In the genomic region with DNA sequence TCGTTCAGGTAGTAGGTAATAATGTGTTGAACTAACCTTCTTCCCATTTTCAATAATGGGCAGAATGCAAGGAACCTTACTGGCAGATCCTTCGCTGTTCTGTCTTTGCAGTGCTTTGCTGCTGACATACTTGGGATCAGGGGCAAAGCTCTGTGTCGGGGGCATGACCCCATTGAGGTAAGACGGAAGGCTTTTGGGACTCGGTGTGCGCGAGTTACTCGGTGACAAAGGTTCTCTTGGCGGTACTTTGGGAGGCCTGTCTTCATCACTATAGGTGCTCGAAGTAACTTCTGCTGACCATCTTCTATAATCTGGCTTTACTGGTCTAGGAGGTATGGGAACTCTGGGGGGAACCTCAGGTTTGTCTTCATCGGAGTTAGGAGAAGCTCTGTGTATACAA, we compare ENCODE assay signal across 2 cellular contexts.
TF ChIP-seq lines count a peak whose summit lies in the region.

No MANE protein-coding gene starts in this region.

TF ChIP-seq in endothelial cell of umbilical vein, 7 proteins besides CTCF, POLR2A, EP300 and RAD21:
- TF ChIP-seq MYC (IDR thresholded peaks at IDR 0.05; ENCODE audit: low read depth, low read length): no peak
- TF ChIP-seq GATA2 (IDR thresholded peaks at IDR 0.05; ENCODE audit: insufficient read depth, insufficient read length, low read depth, low read length): no peak
- no peak for TF ChIP-seq JUN (IDR thresholded peaks at IDR 0.05; ENCODE audit: borderline replicate concordance, insufficient read depth, insufficient read length, low read depth)
- TF ChIP-seq, protein P1, sequence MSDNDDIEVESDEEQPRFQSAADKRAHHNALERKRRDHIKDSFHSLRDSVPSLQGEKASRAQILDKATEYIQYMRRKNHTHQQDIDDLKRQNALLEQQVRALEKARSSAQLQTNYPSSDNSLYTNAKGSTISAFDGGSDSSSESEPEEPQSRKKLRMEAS (IDR thresholded peaks at IDR 0.05; ENCODE audit: insufficient read depth, insufficient read length): no peak
- TF ChIP-seq FOS (IDR thresholded peaks at IDR 0.05; ENCODE audit: borderline replicate concordance, insufficient read depth, low read length): no peak

TF ChIP-seq in WTC11, 78 proteins besides CTCF, POLR2A, EP300 and RAD21:
- TF ChIP-seq, protein P2, sequence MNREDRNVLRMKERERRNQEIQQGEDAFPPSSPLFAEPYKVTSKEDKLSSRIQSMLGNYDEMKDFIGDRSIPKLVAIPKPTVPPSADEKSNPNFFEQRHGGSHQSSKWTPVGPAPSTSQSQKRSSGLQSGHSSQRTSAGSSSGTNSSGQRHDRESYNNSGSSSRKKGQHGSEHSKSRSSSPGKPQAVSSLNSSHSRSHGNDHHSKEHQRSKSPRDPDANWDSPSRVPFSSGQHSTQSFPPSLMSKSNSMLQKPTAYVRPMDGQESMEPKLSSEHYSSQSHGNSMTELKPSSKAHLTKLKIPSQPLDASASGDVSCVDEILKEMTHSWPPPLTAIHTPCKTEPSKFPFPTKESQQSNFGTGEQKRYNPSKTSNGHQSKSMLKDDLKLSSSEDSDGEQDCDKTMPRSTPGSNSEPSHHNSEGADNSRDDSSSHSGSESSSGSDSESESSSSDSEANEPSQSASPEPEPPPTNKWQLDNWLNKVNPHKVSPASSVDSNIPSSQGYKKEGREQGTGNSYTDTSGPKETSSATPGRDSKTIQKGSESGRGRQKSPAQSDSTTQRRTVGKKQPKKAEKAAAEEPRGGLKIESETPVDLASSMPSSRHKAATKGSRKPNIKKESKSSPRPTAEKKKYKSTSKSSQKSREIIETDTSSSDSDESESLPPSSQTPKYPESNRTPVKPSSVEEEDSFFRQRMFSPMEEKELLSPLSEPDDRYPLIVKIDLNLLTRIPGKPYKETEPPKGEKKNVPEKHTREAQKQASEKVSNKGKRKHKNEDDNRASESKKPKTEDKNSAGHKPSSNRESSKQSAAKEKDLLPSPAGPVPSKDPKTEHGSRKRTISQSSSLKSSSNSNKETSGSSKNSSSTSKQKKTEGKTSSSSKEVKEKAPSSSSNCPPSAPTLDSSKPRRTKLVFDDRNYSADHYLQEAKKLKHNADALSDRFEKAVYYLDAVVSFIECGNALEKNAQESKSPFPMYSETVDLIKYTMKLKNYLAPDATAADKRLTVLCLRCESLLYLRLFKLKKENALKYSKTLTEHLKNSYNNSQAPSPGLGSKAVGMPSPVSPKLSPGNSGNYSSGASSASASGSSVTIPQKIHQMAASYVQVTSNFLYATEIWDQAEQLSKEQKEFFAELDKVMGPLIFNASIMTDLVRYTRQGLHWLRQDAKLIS (CRISPR knock-in tag; IDR thresholded peaks at IDR 0.05; ENCODE audit: borderline replicate concordance): no peak
- TF ChIP-seq TP53 (CRISPR knock-in tag; IDR thresholded peaks at IDR 0.05) (no peak), SOX15 (CRISPR knock-in tag; IDR thresholded peaks at IDR 0.05) (no peak), IRF2 (CRISPR knock-in tag; IDR thresholded peaks at IDR 0.05; ENCODE audit: borderline replicate concordance, low read depth) (no peak), GTF2I (CRISPR knock-in tag; conservative IDR thresholded peaks at IDR 0.05) (no peak)
- TF ChIP-seq, protein P3, sequence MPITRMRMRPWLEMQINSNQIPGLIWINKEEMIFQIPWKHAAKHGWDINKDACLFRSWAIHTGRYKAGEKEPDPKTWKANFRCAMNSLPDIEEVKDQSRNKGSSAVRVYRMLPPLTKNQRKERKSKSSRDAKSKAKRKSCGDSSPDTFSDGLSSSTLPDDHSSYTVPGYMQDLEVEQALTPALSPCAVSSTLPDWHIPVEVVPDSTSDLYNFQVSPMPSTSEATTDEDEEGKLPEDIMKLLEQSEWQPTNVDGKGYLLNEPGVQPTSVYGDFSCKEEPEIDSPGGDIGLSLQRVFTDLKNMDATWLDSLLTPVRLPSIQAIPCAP (CRISPR knock-in tag; IDR thresholded peaks at IDR 0.05): no peak
- TF ChIP-seq, protein P4, sequence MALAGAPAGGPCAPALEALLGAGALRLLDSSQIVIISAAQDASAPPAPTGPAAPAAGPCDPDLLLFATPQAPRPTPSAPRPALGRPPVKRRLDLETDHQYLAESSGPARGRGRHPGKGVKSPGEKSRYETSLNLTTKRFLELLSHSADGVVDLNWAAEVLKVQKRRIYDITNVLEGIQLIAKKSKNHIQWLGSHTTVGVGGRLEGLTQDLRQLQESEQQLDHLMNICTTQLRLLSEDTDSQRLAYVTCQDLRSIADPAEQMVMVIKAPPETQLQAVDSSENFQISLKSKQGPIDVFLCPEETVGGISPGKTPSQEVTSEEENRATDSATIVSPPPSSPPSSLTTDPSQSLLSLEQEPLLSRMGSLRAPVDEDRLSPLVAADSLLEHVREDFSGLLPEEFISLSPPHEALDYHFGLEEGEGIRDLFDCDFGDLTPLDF (CRISPR knock-in tag; IDR thresholded peaks at IDR 0.05): no peak
- TF ChIP-seq, protein P5, sequence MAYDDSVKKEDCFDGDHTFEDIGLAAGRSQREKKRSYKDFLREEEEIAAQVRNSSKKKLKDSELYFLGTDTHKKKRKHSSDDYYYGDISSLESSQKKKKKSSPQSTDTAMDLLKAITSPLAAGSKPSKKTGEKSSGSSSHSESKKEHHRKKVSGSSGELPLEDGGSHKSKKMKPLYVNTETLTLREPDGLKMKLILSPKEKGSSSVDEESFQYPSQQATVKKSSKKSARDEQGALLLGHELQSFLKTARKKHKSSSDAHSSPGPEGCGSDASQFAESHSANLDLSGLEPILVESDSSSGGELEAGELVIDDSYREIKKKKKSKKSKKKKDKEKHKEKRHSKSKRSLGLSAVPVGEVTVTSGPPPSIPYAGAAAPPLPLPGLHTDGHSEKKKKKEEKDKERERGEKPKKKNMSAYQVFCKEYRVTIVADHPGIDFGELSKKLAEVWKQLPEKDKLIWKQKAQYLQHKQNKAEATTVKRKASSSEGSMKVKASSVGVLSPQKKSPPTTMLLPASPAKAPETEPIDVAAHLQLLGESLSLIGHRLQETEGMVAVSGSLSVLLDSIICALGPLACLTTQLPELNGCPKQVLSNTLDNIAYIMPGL (CRISPR knock-in tag; IDR thresholded peaks at IDR 0.05): no peak
